Comparison of ENCODE assay signal across 12 cellular contexts in genomic region chr14:65044596-65044959, GRCh38. TPM values are rescaled to one million over a fixed set of nuclear protein-coding genes. Genes with fewer than 3 reads are reported as not detected.
DNase-seq lines count a peak whose midpoint lies in the region; ATAC-seq lines count a peak whose summit lies in the region.
"Had no signal": no experiment of that assay in that cellular context is flagged by ENCODE, and none has a peak within 500 bp of the region (broad histone marks: within the 10 kb centered on the region; RNA-seq: fewer than 3 reads in every experiment).

No MANE protein-coding gene starts in this region.

- H3K4me1 Mint-ChIP-seq in activated naive CD8-positive, alpha-beta T cell (ENCODE audit: low read depth) = peaks cover 12% of the 10 kb centered on the region
- H3K4me1 Mint-ChIP-seq in activated naive CD8-positive, alpha-beta T cell treated with anti-CD3 and anti-CD28 coated beads for 36 hours = peaks cover 4% of the 10 kb centered on the region
- H3K4me1 Mint-ChIP-seq in stimulated activated naive CD8-positive, alpha-beta T cell treated with anti-CD3 and anti-CD28 coated beads, Interleukin-15, amount 100 ng/mL, for 72 hours = peaks cover 17% of the 10 kb centered on the region
- H3K4me1 Mint-ChIP-seq in T-helper 2 cell treated with Interferon-gamma antibody and Interleukin-4, amounts not matched to agents 5 μg/mL and 100 μg/mL, for 36 hours (ENCODE audit: low read depth) = peaks cover 13% of the 10 kb centered on the region

- peak overlapping the region; percentile 12 for H3K27ac Mint-ChIP-seq in activated naive CD8-positive, alpha-beta T cell
- H3K27ac Mint-ChIP-seq in activated naive CD8-positive, alpha-beta T cell treated with anti-CD3 and anti-CD28 coated beads for 36 hours = no peak overlapping the region
- H3K27ac Mint-ChIP-seq in stimulated activated naive CD8-positive, alpha-beta T cell treated with anti-CD3 and anti-CD28 coated beads, Interleukin-15, amount 100 ng/mL, for 72 hours = no peak overlapping the region
- no peak overlapping the region for H3K27ac Mint-ChIP-seq in T-helper 2 cell treated with Interferon-gamma antibody and Interleukin-4, amounts not matched to agents 5 μg/mL and 100 μg/mL, for 36 hours
- H3K27ac Mint-ChIP-seq: T-cell had no signal

- H3K4me3 Mint-ChIP-seq in activated naive CD8-positive, alpha-beta T cell = no peak overlapping the region
- H3K4me3 Mint-ChIP-seq in activated naive CD8-positive, alpha-beta T cell treated with anti-CD3 and anti-CD28 coated beads for 36 hours = no peak overlapping the region
- H3K4me3 Mint-ChIP-seq in stimulated activated naive CD8-positive, alpha-beta T cell treated with anti-CD3 and anti-CD28 coated beads, Interleukin-15, amount 100 ng/mL, for 72 hours = no peak overlapping the region
- no peak overlapping the region for H3K4me3 Mint-ChIP-seq in T-helper 2 cell treated with Interferon-gamma antibody and Interleukin-4, amounts not matched to agents 5 μg/mL and 100 μg/mL, for 36 hours
- H3K4me3 Mint-ChIP-seq: T-cell had no signal

- H3K27me3 Mint-ChIP-seq in activated naive CD8-positive, alpha-beta T cell = no peaks in the 10 kb centered on the region
- H3K27me3 Mint-ChIP-seq in activated naive CD8-positive, alpha-beta T cell treated with anti-CD3 and anti-CD28 coated beads for 36 hours = no peaks in the 10 kb centered on the region
- H3K27me3 Mint-ChIP-seq in stimulated activated naive CD8-positive, alpha-beta T cell treated with anti-CD3 and anti-CD28 coated beads, Interleukin-15, amount 100 ng/mL, for 72 hours = no peaks in the 10 kb centered on the region
- H3K27me3 Mint-ChIP-seq in T-helper 2 cell treated with Interferon-gamma antibody and Interleukin-4, amounts not matched to agents 5 μg/mL and 100 μg/mL, for 36 hours (ENCODE audit: low read depth) = no peaks in the 10 kb centered on the region
- H3K27me3 Mint-ChIP-seq: T-cell had no signal

- ATAC-seq in stimulated activated naive CD8-positive, alpha-beta T cell treated with anti-CD3 and anti-CD28 coated beads, Interleukin-15, amount 100 ng/mL, for 72 hours = peak; percentile 48

- peaks cover 13% of the 10 kb centered on the region for H3K36me3 Mint-ChIP-seq in activated naive CD8-positive, alpha-beta T cell
- peaks cover 9% of the 10 kb centered on the region for H3K36me3 Mint-ChIP-seq in activated naive CD8-positive, alpha-beta T cell treated with anti-CD3 and anti-CD28 coated beads for 36 hours
- peaks cover 31% of the 10 kb centered on the region for H3K36me3 Mint-ChIP-seq in T-helper 2 cell treated with Interferon-gamma antibody and Interleukin-4, amounts not matched to agents 5 μg/mL and 100 μg/mL, for 36 hours (ENCODE audit: low read depth)

- no peaks in the 10 kb centered on the region for H3K9me3 Mint-ChIP-seq in activated naive CD8-positive, alpha-beta T cell (ENCODE audit: low read depth)
- H3K9me3 Mint-ChIP-seq in activated naive CD8-positive, alpha-beta T cell treated with anti-CD3 and anti-CD28 coated beads for 36 hours = no peaks in the 10 kb centered on the region
- H3K9me3 Mint-ChIP-seq in stimulated activated naive CD8-positive, alpha-beta T cell treated with anti-CD3 and anti-CD28 coated beads, Interleukin-15, amount 100 ng/mL, for 72 hours = no peaks in the 10 kb centered on the region
- no peaks in the 10 kb centered on the region for H3K9me3 Mint-ChIP-seq in T-helper 2 cell treated with Interferon-gamma antibody and Interleukin-4, amounts not matched to agents 5 μg/mL and 100 μg/mL, for 36 hours
- H3K9me3 Mint-ChIP-seq: T-cell had no signal

- no peak for DNase-seq in activated naive CD8-positive, alpha-beta T cell treated with anti-CD3 and anti-CD28 coated beads for 36 hours
- DNase-seq in SKM-1 treated with dmso at 0.1 percent for 144 hours (lab: John Stamatoyannopoulos, UW; ENCODE audit: unreplicated experiment) (peak; percentile 81), hippocampal formation (lab: John Stamatoyannopoulos, UW) (peak; percentile 15 to 33), NCI-H2196 treated with DMSO at 0.1 percent for 48 hours (lab: John Stamatoyannopoulos, UW; ENCODE audit: unreplicated experiment) (no peak), NCI-H1930 (lab: John Stamatoyannopoulos, UW) (no peak)
- DNase-seq in stimulated activated naive CD8-positive, alpha-beta T cell treated with anti-CD3 and anti-CD28 coated beads, Interleukin-15, amount 100 ng/mL, for 72 hours = no peak
- no peak for DNase-seq in T-helper 2 cell treated with Interferon-gamma antibody and Interleukin-4, amounts not matched to agents 5 μg/mL and 100 μg/mL, for 36 hours (ENCODE audit: low spot score)
- DNase-seq: central memory CD4-positive, alpha-beta T cell; mammary epithelial cell; NCI-H2171 treated with DMSO at 0.1 percent for 48 hours had no signal

RNA-seq across cellular contexts. Expression of gene MAX, which starts 57.7 kb away (rescaled TPM):
- 100 to 1,000 TPM; 117 to 121 TPM for total RNA-seq in activated naive CD8-positive, alpha-beta T cell treated with anti-CD3 and anti-CD28 coated beads for 36 hours

RNA-seq across cellular contexts. Expression of gene FNTB, which starts 57.9 kb away (rescaled TPM):
- total RNA-seq in activated naive CD8-positive, alpha-beta T cell treated with anti-CD3 and anti-CD28 coated beads for 36 hours = 10 to 100 TPM; 14.0 to 14.3 TPM

Comparison
In these comparisons a context has a peak if more than half of its experiments do, and no peak if none do; other contexts are left out.
1. DNase-seq: peak in SKM-1 treated with dmso at 0.1 percent for 144 hours (single experiment) and hippocampal formation (2 of 2); none in activated naive CD8-positive, alpha-beta T cell treated with anti-CD3 and anti-CD28 coated beads for 36 hours (single experiment), stimulated activated naive CD8-positive, alpha-beta T cell treated with anti-CD3 and anti-CD28 coated beads, Interleukin-15, amount 100 ng/mL, for 72 hours (0 of 2), NCI-H2196 treated with DMSO at 0.1 percent for 48 hours (single experiment), NCI-H1930 (0 of 2) and T-helper 2 cell treated with Interferon-gamma antibody and Interleukin-4, amounts not matched to agents 5 μg/mL and 100 μg/mL, for 36 hours (single experiment).